In the genomic region with DNA sequence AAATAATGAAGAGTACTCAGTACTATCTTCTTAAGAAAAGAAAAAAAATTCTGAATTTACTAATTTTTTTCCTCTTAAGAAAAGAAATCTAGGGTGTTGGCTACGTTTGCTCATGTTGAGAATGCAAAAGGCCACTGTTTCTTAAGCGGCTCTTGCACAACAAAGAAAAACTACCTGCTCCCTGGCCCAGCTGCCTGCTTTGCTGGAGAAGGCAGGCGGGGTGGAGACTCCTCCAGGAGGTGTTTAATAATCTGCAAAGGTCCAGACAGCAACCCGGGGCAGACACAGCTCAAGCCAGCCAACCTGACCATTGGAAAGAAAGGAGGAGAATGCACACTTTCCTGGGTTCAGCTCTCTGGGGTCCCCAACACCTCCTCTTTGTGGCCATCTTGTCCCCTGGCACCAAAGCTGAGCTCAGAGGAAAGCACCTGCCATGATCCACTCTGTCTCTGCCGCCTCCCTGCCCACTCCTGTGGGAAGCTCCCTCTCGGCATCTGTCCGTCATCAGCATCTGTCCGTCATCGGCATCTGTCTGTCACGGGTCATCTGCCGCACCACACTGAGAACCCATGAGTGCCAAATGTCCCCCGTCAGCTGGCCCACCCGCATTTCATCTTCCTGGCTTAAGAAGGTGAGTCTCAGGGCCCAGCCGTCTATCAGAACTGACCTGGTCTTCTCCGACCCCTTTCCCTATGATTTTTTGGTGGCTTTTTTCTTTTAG, we compare ENCODE assay signal across 1 cellular context.
TF ChIP-seq lines count a peak whose summit lies in the region.

No MANE protein-coding gene starts in this region.

TF ChIP-seq in GM12878, 131 proteins besides CTCF, POLR2A, EP300 and RAD21:
- TF ChIP-seq CBX3 (IDR thresholded peaks at IDR 0.05; ENCODE audit: borderline replicate concordance, low read depth) (no peak), MYC (IDR thresholded peaks at IDR 0.05; ENCODE audit: insufficient read depth, insufficient read length, insufficient replicate concordance, low read length, severe bottlenecking) (no peak), HDAC2 (IDR thresholded peaks at IDR 0.05) (no peak), BMI1 (IDR thresholded peaks at IDR 0.05; ENCODE audit: borderline replicate concordance) (no peak), SIX5 (IDR thresholded peaks at IDR 0.05; ENCODE audit: low read depth, low read length, severe bottlenecking) (no peak), SUZ12 (IDR thresholded peaks at IDR 0.05; ENCODE audit: unreplicated experiment) (no peak), BACH1 (IDR thresholded peaks at IDR 0.05; ENCODE audit: borderline replicate concordance) (no peak), ZBTB11 (CRISPR knock-in tag; IDR thresholded peaks at IDR 0.05) (no peak), SREBF2 (IDR thresholded peaks at IDR 0.05; ENCODE audit: low read length) (no peak), DPF2 (IDR thresholded peaks at IDR 0.05) (no peak), CBX5 (IDR thresholded peaks at IDR 0.05; ENCODE audit: low read depth) (no peak), HCFC1 (IDR thresholded peaks at IDR 0.05; ENCODE audit: low read length) (no peak), REST (IDR thresholded peaks at IDR 0.05; ENCODE audit: low read depth, low read length) (no peak), NFXL1 (IDR thresholded peaks at IDR 0.05; ENCODE audit: borderline replicate concordance) (no peak), TCF7 (IDR thresholded peaks at IDR 0.05; ENCODE audit: borderline replicate concordance) (no peak), GATAD2B (conservative IDR thresholded peaks at IDR 0.05; ENCODE audit: low read depth) (no peak)
- TF ChIP-seq, protein P1, sequence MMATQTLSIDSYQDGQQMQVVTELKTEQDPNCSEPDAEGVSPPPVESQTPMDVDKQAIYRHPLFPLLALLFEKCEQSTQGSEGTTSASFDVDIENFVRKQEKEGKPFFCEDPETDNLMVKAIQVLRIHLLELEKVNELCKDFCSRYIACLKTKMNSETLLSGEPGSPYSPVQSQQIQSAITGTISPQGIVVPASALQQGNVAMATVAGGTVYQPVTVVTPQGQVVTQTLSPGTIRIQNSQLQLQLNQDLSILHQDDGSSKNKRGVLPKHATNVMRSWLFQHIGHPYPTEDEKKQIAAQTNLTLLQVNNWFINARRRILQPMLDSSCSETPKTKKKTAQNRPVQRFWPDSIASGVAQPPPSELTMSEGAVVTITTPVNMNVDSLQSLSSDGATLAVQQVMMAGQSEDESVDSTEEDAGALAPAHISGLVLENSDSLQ (IDR thresholded peaks at IDR 0.05) = no peak
